Comparison of ENCODE assay signal across 8 cellular contexts in genomic region chr7:139341776-139342244, GRCh38. TPM values are rescaled to one million over a fixed set of nuclear protein-coding genes. Genes with fewer than 3 reads are reported as not detected.
DNase-seq lines count a peak whose midpoint lies in the region; ATAC-seq, FAIRE-seq and TF ChIP-seq lines count a peak whose summit lies in the region.

No MANE protein-coding gene starts in this region.

- H3K27me3 ChIP-seq in keratinocyte (ENCODE audit: control insufficient read depth, extremely low read depth, insufficient read depth, low read length): no peaks in the 10 kb centered on the region
- H3K27me3 ChIP-seq in suprapubic skin: no peaks in the 10 kb centered on the region

- H3K36me3 Mint-ChIP-seq in stimulated activated naive CD8-positive, alpha-beta T cell treated with anti-CD3 and anti-CD28 coated beads, Interleukin-15, Interleukin-2, amounts not matched to agents 100 ng/mL and 50 ng/mL, for 24 hours (ENCODE audit: low read depth): peaks cover 35% of the 10 kb centered on the region
- H3K36me3 Mint-ChIP-seq in activated naive CD8-positive, alpha-beta T cell: peaks cover 5% of the 10 kb centered on the region

- peaks cover 2 to 4% of the 10 kb centered on the region in 2 experiments for H3K36me3 ChIP-seq in keratinocyte (ENCODE audit: control insufficient read depth in 2 of 2, extremely low read depth in 1 of 2, insufficient read depth in 2 of 2, low read length in 2 of 2)
- H3K36me3 ChIP-seq in suprapubic skin: peaks cover 10% of the 10 kb centered on the region

- ATAC-seq in stimulated activated naive CD8-positive, alpha-beta T cell treated with anti-CD3 and anti-CD28 coated beads, Interleukin-15, Interleukin-2, amounts not matched to agents 100 U/mL and 50 U/mL, for 24 hours: no peak
- no peak for ATAC-seq in HG02642 (IDR thresholded peaks at IDR 0.05; ENCODE audit: poor library complexity, unreplicated experiment)

- FAIRE-seq in keratinocyte (lab: Jason Lieb, UNC) (peak; percentile 26), RCC 7860 (lab: Jason Lieb, UNC) (no peak)

- peak overlapping the region; percentile 99 for H3K27ac Mint-ChIP-seq in stimulated activated naive CD8-positive, alpha-beta T cell treated with anti-CD3 and anti-CD28 coated beads, Interleukin-15, Interleukin-2, amounts not matched to agents 100 ng/mL and 50 ng/mL, for 24 hours
- peak overlapping the region; percentile 99 for H3K27ac Mint-ChIP-seq in activated naive CD8-positive, alpha-beta T cell

- WGBS in suprapubic skin: under 1% methylated on average over 9 of the region's 9 CpGs

- dilution Hi-C loops in keratinocyte (cut with MboI; ENCODE audit: extremely low pct_ligation_motif_present, low sequenced_read_pairs): no loop called here

- H3K79me2 ChIP-seq in keratinocyte (ENCODE audit: control insufficient read depth, insufficient read depth, low read length): peaks cover 14% of the 10 kb centered on the region

- peak overlapping the region; percentile 94 for H3K4me3 Mint-ChIP-seq in stimulated activated naive CD8-positive, alpha-beta T cell treated with anti-CD3 and anti-CD28 coated beads, Interleukin-15, Interleukin-2, amounts not matched to agents 100 ng/mL and 50 ng/mL, for 24 hours
- H3K4me3 Mint-ChIP-seq in activated naive CD8-positive, alpha-beta T cell: peak overlapping the region; percentile 96

- peak overlapping the region; percentile 74 to 97 (median 97) for H3K4me3 ChIP-seq in keratinocyte (ENCODE audit: control insufficient read depth in 2 of 3, extremely low read depth in 1 of 3, insufficient read depth in 2 of 3, low read depth in 1 of 3, low read length in 3 of 3)
- peak overlapping the region; percentile 88 for H3K4me3 ChIP-seq in suprapubic skin

- peaks cover 27% of the 10 kb centered on the region for H3K4me1 Mint-ChIP-seq in stimulated activated naive CD8-positive, alpha-beta T cell treated with anti-CD3 and anti-CD28 coated beads, Interleukin-15, Interleukin-2, amounts not matched to agents 100 ng/mL and 50 ng/mL, for 24 hours (ENCODE audit: low read depth)
- H3K4me1 Mint-ChIP-seq in activated naive CD8-positive, alpha-beta T cell (ENCODE audit: low read depth): peaks cover 33% of the 10 kb centered on the region

- H3K4me1 ChIP-seq in keratinocyte (ENCODE audit: control insufficient read depth, extremely low read depth, insufficient read depth, low read length) (peaks cover 5% of the 10 kb centered on the region), suprapubic skin (peaks cover 12% of the 10 kb centered on the region)

- TF ChIP-seq POLR2A in suprapubic skin (IDR thresholded peaks at IDR 0.05): peak in 1 of 2 donors; percentile 31

- H3K4me2 ChIP-seq in keratinocyte (ENCODE audit: control insufficient read depth, extremely low read depth, insufficient read depth, low read depth, low read length): peak overlapping the region; percentile 100

- no peak for DNase-seq in stimulated activated naive CD8-positive, alpha-beta T cell treated with anti-CD3 and anti-CD28 coated beads, Interleukin-15, Interleukin-2, amounts not matched to agents 100 U/mL and 50 U/mL, for 24 hours
- DNase-seq in keratinocyte (ENCODE audit: low read depth, low spot score) (no peak), suprapubic skin (ENCODE audit: low spot score in 2 of 2) (no peak), RCC 7860 (ENCODE audit: low spot score) (no peak), putamen (ENCODE audit: low spot score) (no peak)

- TF ChIP-seq CTCF in keratinocyte (optimal IDR thresholded peaks at IDR 0.05 in 1 of 3, IDR thresholded peaks at IDR 0.05 in 1 of 3, conservative IDR thresholded peaks at IDR 0.05 in 1 of 3; ENCODE audit: extremely low read depth in 1 of 3, insufficient read depth in 2 of 3, low read length in 3 of 3): no peak
- no peak for TF ChIP-seq CTCF in suprapubic skin (IDR thresholded peaks at IDR 0.05)

- H3K9me3 ChIP-seq in keratinocyte (ENCODE audit: control insufficient read depth, low read depth, low read length) (no peaks in the 10 kb centered on the region), suprapubic skin (no peaks in the 10 kb centered on the region)

- H3K9me1 ChIP-seq in keratinocyte (ENCODE audit: control insufficient read depth, extremely low read depth, insufficient read depth, low read length): no peaks in the 10 kb centered on the region

- H4K20me1 ChIP-seq in keratinocyte (ENCODE audit: control insufficient read depth, extremely low read depth, insufficient read depth, low read length): no peaks in the 10 kb centered on the region

- H3K27me3 Mint-ChIP-seq in stimulated activated naive CD8-positive, alpha-beta T cell treated with anti-CD3 and anti-CD28 coated beads, Interleukin-15, Interleukin-2, amounts not matched to agents 100 ng/mL and 50 ng/mL, for 24 hours: peaks cover 4% of the 10 kb centered on the region
- H3K27me3 Mint-ChIP-seq in activated naive CD8-positive, alpha-beta T cell: no peaks in the 10 kb centered on the region

- peak overlapping the region; percentile 99 for H3K9ac ChIP-seq in keratinocyte (ENCODE audit: control insufficient read depth, extremely low read depth, insufficient read depth, low read length)

- peak overlapping the region; percentile 90 for H3K27ac ChIP-seq in keratinocyte (ENCODE audit: control insufficient read depth, insufficient read depth, low read length)
- H3K27ac ChIP-seq in suprapubic skin: peak overlapping the region; percentile 100

- H2AFZ ChIP-seq in keratinocyte (ENCODE audit: control insufficient read depth, low read length): peak overlapping the region; percentile 99

- H3K9me3 Mint-ChIP-seq in stimulated activated naive CD8-positive, alpha-beta T cell treated with anti-CD3 and anti-CD28 coated beads, Interleukin-15, Interleukin-2, amounts not matched to agents 100 ng/mL and 50 ng/mL, for 24 hours: peaks cover 6% of the 10 kb centered on the region
- H3K9me3 Mint-ChIP-seq in activated naive CD8-positive, alpha-beta T cell (ENCODE audit: low read depth): peaks cover 5% of the 10 kb centered on the region

- no peak for TF ChIP-seq EP300 in suprapubic skin (IDR thresholded peaks at IDR 0.05)

RNA-seq across cellular contexts. Expression of gene FMC1, which starts 0.7 kb away (rescaled TPM):
- 7.1 to 7.8 TPM (median 7.4 TPM) in 3 replicates for polyA plus RNA-seq in keratinocyte
- 0.26 TPM for polyA plus RNA-seq in keratinocyte (2011; ENCODE audit: low read depth)
- 4.8 and 6.0 TPM in 2 replicates for polyA plus RNA-seq in keratinocyte (2011; cell fraction: cytosol; rRNA removed)
- 5.9 and 6.9 TPM in 2 replicates for polyA plus RNA-seq in keratinocyte (2011; cell fraction: nucleus; rRNA removed)
- 6.1 and 11.3 TPM in 2 replicates for polyA plus RNA-seq in keratinocyte (2012; ENCODE audit: low replicate concordance)
- 0.80 to 3.5 TPM (median 1.6 TPM) in 3 replicates for polyA minus RNA-seq in keratinocyte
- 4.4 TPM for polyA minus RNA-seq in keratinocyte (2011; cell fraction: cytosol; rRNA and poly(A)+ RNA removed)
- 0.95 and 2.1 TPM in 2 replicates for polyA minus RNA-seq in keratinocyte (2011; cell fraction: nucleus; rRNA and poly(A)+ RNA removed)
- 10 to 100 TPM in 1 of 4 donors, 1 to 10 TPM in 3; 5.2 to 11.8 (median 7.8) TPM for total RNA-seq in suprapubic skin

RNA-seq across cellular contexts. Expression of gene LUC7L2, which starts 17.9 kb away (rescaled TPM):
- 28.6 to 52.7 TPM (median 44.4 TPM) in 3 replicates for polyA plus RNA-seq in keratinocyte
- polyA plus RNA-seq in keratinocyte (2011; ENCODE audit: low read depth): 198 TPM
- 30.6 and 41.7 TPM in 2 replicates for polyA plus RNA-seq in keratinocyte (2011; cell fraction: cytosol; rRNA removed)
- polyA plus RNA-seq in keratinocyte (2011; cell fraction: nucleus; rRNA removed): 72.5 and 88.7 TPM in 2 replicates
- 42.2 and 47.9 TPM in 2 replicates for polyA plus RNA-seq in keratinocyte (2012; ENCODE audit: low replicate concordance)
- 14.9 to 30.8 TPM (median 15.9 TPM) in 3 replicates for polyA minus RNA-seq in keratinocyte
- polyA minus RNA-seq in keratinocyte (2011; cell fraction: cytosol; rRNA and poly(A)+ RNA removed): 33.0 TPM
- 62.8 and 63.6 TPM in 2 replicates for polyA minus RNA-seq in keratinocyte (2011; cell fraction: nucleus; rRNA and poly(A)+ RNA removed)
- 100 to 1,000 TPM in 1 of 4 donors, 10 to 100 TPM in 3; 39.7 to 115 (median 51.5) TPM for total RNA-seq in suprapubic skin
